Comparison of ENCODE assay signal across 22 cellular contexts in the genomic region with DNA sequence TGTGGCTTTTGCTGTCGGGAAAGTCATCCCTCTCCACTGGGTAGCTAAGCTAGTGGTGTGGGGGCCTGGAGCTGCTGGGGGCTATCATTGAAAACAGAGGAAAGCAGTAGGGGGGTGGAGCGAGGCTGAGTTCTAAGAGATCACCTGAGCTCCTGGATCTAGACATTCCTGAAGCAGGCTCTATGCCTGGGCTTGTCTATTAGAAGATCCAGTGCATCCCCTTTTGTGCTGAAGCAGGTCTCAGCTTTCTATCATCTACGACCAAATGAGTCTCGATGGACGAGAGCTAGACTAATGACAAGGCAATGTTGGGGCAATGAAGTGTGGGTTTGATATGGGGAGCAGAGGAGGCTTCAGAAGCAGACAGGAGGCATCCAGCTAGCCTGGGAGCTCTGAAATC. TPM values are rescaled to one million over a fixed set of nuclear protein-coding genes. Genes with fewer than 3 reads are reported as not detected.
"Had no signal": no experiment of that assay in that cellular context is flagged by ENCODE, and none has a peak within 500 bp of the region (broad histone marks: within the 10 kb centered on the region; RNA-seq: fewer than 3 reads in every experiment).

No MANE protein-coding gene starts in this region.

- H3K4me2 ChIP-seq: SK-N-SH had no signal

- H3K27ac ChIP-seq: HL-60, RWPE1 had no signal

- H3K36me3 ChIP-seq: MG63 had no signal

- H3K9ac ChIP-seq: SK-N-SH had no signal

- H3K4me3 ChIP-seq: MG63 had no signal

- H3K9me3 ChIP-seq: MG63, SK-N-SH had no signal

- DNase-seq: Karpas-422, KG1, MG63, NCI-H1092, NCI-H1105 treated with DMSO at 0.1 percent for 48 hours, NCI-H1417 treated with DMSO at 0.1 percent for 48 hours, NCI-H146, NCI-H1694 treated with DMSO at 0.1 percent for 48 hours, NCI-H1930, NCI-H2081, NCI-H2107, NCI-H2227 treated with DMSO at 0.1 percent for 48 hours, NCI-H524, NCI-H526 treated with DMSO at 0.1 percent for 48 hours, NCI-H774, SHP77, SK-N-SH, SW 1271 had no signal

RNA-seq across cellular contexts. Expression of a gene that starts 18.5 kb away (rescaled TPM):
- total RNA-seq: NCI-H460, SK-MEL-5 had no signal
- polyA plus RNA-seq: SK-N-SH had no signal

RNA-seq across cellular contexts. Expression of a gene that starts 40.8 kb away (rescaled TPM):
- polyA plus RNA-seq: SK-N-SH had no signal
